In genomic region chr1:5876251-5876650, GRCh38 we compare ENCODE assay signal across 8 cellular contexts.
"Had no signal": no experiment of that assay in that cellular context is flagged by ENCODE, and none has a peak within 500 bp of the region (broad histone marks: within the 10 kb centered on the region; RNA-seq: fewer than 3 reads in every experiment).

No MANE protein-coding gene starts in this region.

- ATAC-seq: GM12878 had no signal

- H3K4me3 ChIP-seq: GM12878 had no signal

- FAIRE-seq: G401.6, GM12878, GM12891, GM12892, GM18507, GM19239 had no signal

- DNase-seq: GDM1, GF-D8 had no signal
